Comparison of ENCODE assay signal across 12 cellular contexts in the genomic region with DNA sequence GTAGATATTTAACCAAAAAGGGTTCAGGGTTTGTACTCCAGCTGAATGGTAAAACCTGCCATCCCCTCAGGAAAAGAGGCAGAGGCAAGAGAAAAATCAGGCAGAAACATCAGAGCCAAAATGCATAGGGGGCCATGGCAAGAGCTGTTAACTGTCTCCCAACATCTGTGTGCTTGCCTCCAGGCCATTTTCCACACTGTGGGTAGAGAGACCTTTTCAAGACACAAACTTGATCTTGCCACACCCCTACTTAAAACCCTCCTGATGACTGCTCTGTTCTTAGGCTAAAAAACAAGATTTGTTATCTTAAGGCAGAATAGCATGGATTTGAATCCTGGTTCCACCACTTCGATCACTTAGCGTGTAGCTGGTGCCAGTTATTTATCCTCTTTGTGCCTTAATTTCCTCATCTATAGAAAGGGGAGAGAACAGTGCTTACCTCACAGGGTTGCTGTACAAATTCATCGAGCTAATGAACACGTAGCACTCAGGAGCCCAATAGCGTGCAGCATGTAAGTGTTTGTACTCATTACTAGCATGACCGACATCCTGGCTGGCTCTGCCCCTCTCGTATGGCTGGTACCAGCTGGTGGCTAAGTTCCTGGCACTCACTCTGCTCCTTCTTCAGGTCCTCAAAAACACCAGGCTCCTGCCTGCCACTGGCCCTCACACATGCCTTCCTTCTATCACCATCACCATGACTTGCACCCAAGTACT. TPM values are rescaled to one million over a fixed set of nuclear protein-coding genes. Genes with fewer than 3 reads are reported as not detected.
DNase-seq lines count a peak whose midpoint lies in the region; ATAC-seq, FAIRE-seq and TF ChIP-seq lines count a peak whose summit lies in the region.
"Had no signal": no experiment of that assay in that cellular context is flagged by ENCODE, and none has a peak within 500 bp of the region (broad histone marks: within the 10 kb centered on the region; RNA-seq: fewer than 3 reads in every experiment).

No MANE protein-coding gene starts in this region.

- H3K27me3 Mint-ChIP-seq in astrocyte (ENCODE audit: low read depth, unreplicated experiment): no peaks in the 10 kb centered on the region
- no peaks in the 10 kb centered on the region for H3K27me3 Mint-ChIP-seq in natural killer cell treated with Interleukin-12 subunit alpha and Interleukin-12 subunit beta and Interleukin-15 and Interleukin-18, amount 100 ng/mL, for 72 hours

- H4K20me1 ChIP-seq in astrocyte (ENCODE audit: insufficient read depth, low read length): peaks cover 91% of the 10 kb centered on the region

- H3K27ac ChIP-seq in astrocyte (ENCODE audit: low read depth, low read length) (no peak overlapping the region), right lobe of liver (peak overlapping the region in 1 of 3 donors; percentile 26)
- H3K27ac ChIP-seq: parathyroid adenoma had no signal

- WGBS in right lobe of liver (ENCODE audit: insufficient coverage, low coverage, low lambda C conversion rate, missing lambda C conversion rate): 100% methylated on average over 3 of the region's 7 CpGs

- peaks cover 80% of the 10 kb centered on the region for H3K79me2 ChIP-seq in astrocyte (ENCODE audit: insufficient read depth, low read length)

- no peak for ATAC-seq in natural killer cell treated with Interleukin-12 subunit alpha and Interleukin-12 subunit beta and Interleukin-15 and Interleukin-18, amount 100 ng/mL, for 72 hours
- ATAC-seq in right lobe of liver (no peak), HG02840 (IDR thresholded peaks at IDR 0.05; ENCODE audit: low FRiP score, unreplicated experiment) (no peak), HG03139 (IDR thresholded peaks at IDR 0.05; ENCODE audit: unreplicated experiment) (no peak)

- TF ChIP-seq CTCF in astrocyte (IDR thresholded peaks at IDR 0.05; ENCODE audit: insufficient read depth, low read depth, low read length): no peak
- TF ChIP-seq CTCF in right lobe of liver (IDR thresholded peaks at IDR 0.05): no peak

- H3K9me3 ChIP-seq in astrocyte (ENCODE audit: insufficient read depth, low read depth, low read length) (no peaks in the 10 kb centered on the region), right lobe of liver (no peaks in the 10 kb centered on the region)

- intact Hi-C loops in right lobe of liver (cut with DNase I): no loop called here

- no peak overlapping the region for H3K9ac ChIP-seq in astrocyte (ENCODE audit: low read length)
- H3K9ac ChIP-seq: parathyroid adenoma had no signal

- no peak overlapping the region for H3K4me3 ChIP-seq in astrocyte (ENCODE audit: insufficient read depth, low read depth, low read length)
- H3K4me3 ChIP-seq in right lobe of liver: no peak overlapping the region

- H3K9me3 Mint-ChIP-seq in astrocyte (ENCODE audit: unreplicated experiment): peaks cover 2% of the 10 kb centered on the region
- H3K9me3 Mint-ChIP-seq in natural killer cell treated with Interleukin-12 subunit alpha and Interleukin-12 subunit beta and Interleukin-15 and Interleukin-18, amount 100 ng/mL, for 72 hours: no peaks in the 10 kb centered on the region

- peaks cover 9% of the 10 kb centered on the region for H3K36me3 Mint-ChIP-seq in astrocyte (ENCODE audit: low read depth, unreplicated experiment)
- H3K36me3 Mint-ChIP-seq in natural killer cell treated with Interleukin-12 subunit alpha and Interleukin-12 subunit beta and Interleukin-15 and Interleukin-18, amount 100 ng/mL, for 72 hours: peaks cover 8% of the 10 kb centered on the region

- peaks cover 33% of the 10 kb centered on the region for H3K4me1 ChIP-seq in astrocyte (ENCODE audit: insufficient read depth, low read length)
- peaks cover 1 to 40% (median 11%) of the 10 kb centered on the region in 4 donors for H3K4me1 ChIP-seq in right lobe of liver
- H3K4me1 ChIP-seq: parathyroid adenoma had no signal

- peak overlapping the region; percentile 73 for H3K27ac Mint-ChIP-seq in astrocyte (ENCODE audit: unreplicated experiment)
- peak overlapping the region; percentile 68 to 79 for H3K27ac Mint-ChIP-seq in natural killer cell treated with Interleukin-12 subunit alpha and Interleukin-12 subunit beta and Interleukin-15 and Interleukin-18, amount 100 ng/mL, for 72 hours

- no peak overlapping the region for H2AFZ ChIP-seq in astrocyte (ENCODE audit: low read depth, low read length)
- H2AFZ ChIP-seq: parathyroid adenoma had no signal

- FAIRE-seq in astrocyte (lab: Jason Lieb, UNC) (no peak), GM19239 (lab: Jason Lieb, UNC) (no peak)
- FAIRE-seq: bronchial epithelial cell had no signal

- H3K4me2 ChIP-seq in astrocyte (ENCODE audit: low read length): no peak overlapping the region

- H3K4me1 Mint-ChIP-seq in astrocyte (ENCODE audit: low read depth, unreplicated experiment): peaks cover 52% of the 10 kb centered on the region
- peaks cover 62 to 65% of the 10 kb centered on the region in 2 donors for H3K4me1 Mint-ChIP-seq in natural killer cell treated with Interleukin-12 subunit alpha and Interleukin-12 subunit beta and Interleukin-15 and Interleukin-18, amount 100 ng/mL, for 72 hours (ENCODE audit: low read depth in 2 of 2)

- H3K36me3 ChIP-seq in astrocyte (ENCODE audit: insufficient read depth, low read length): no peaks in the 10 kb centered on the region
- H3K36me3 ChIP-seq in right lobe of liver: no peaks in the 10 kb centered on the region

- peak; percentile 93 for DNase-seq in DMS79 treated with DMSO at 0.1 percent for 48 hours (lab: John Stamatoyannopoulos, UW)
- peak; percentile 5 for DNase-seq in NCI-H1092 (lab: John Stamatoyannopoulos, UW)
- DNase-seq in astrocyte (ENCODE audit: low read depth): no peak
- DNase-seq in natural killer cell treated with Interleukin-12 subunit alpha and Interleukin-12 subunit beta and Interleukin-15 and Interleukin-18, amount 100 ng/mL, for 72 hours (ENCODE audit: low spot score): no peak
- DNase-seq in GM19239 (ENCODE audit: insufficient read length, low spot score): no peak
- no peak for DNase-seq in right lobe of liver
- DNase-seq: head of caudate nucleus, NCI-H146 had no signal

- H3K27me3 ChIP-seq in astrocyte (ENCODE audit: insufficient read depth, low read length) (no peaks in the 10 kb centered on the region), right lobe of liver (no peaks in the 10 kb centered on the region)

- H3K4me3 Mint-ChIP-seq in astrocyte (ENCODE audit: unreplicated experiment): peak overlapping the region; percentile 14
- peak overlapping the region; percentile 45 for H3K4me3 Mint-ChIP-seq in natural killer cell treated with Interleukin-12 subunit alpha and Interleukin-12 subunit beta and Interleukin-15 and Interleukin-18, amount 100 ng/mL, for 72 hours

- no peak for TF ChIP-seq POLR2A in right lobe of liver (IDR thresholded peaks at IDR 0.05)

RNA-seq across cellular contexts. Expression of a gene that starts 25.8 kb away (rescaled TPM):
- total RNA-seq in astrocyte: 145 and 154 TPM in 2 replicates
- total RNA-seq in natural killer cell treated with Interleukin-12 subunit alpha and Interleukin-12 subunit beta and Interleukin-15 and Interleukin-18, amount 100 ng/mL, for 72 hours: 100 to 1,000 TPM; 171 to 344 TPM
- 100 to 1,000 TPM; 108 to 267 (median 208) TPM for total RNA-seq in right lobe of liver

Comparison
In these comparisons a context has a peak if more than half of its experiments do, and no peak if none do; other contexts are left out.
1. DNase-seq: peak in DMS79 treated with DMSO at 0.1 percent for 48 hours (single experiment) and NCI-H1092 (single experiment); none in astrocyte (single experiment), natural killer cell treated with Interleukin-12 subunit alpha and Interleukin-12 subunit beta and Interleukin-15 and Interleukin-18, amount 100 ng/mL, for 72 hours (single experiment), GM19239 (single experiment) and right lobe of liver (0 of 3).